Comparison of ENCODE assay signal across 17 cellular contexts in the genomic region with DNA sequence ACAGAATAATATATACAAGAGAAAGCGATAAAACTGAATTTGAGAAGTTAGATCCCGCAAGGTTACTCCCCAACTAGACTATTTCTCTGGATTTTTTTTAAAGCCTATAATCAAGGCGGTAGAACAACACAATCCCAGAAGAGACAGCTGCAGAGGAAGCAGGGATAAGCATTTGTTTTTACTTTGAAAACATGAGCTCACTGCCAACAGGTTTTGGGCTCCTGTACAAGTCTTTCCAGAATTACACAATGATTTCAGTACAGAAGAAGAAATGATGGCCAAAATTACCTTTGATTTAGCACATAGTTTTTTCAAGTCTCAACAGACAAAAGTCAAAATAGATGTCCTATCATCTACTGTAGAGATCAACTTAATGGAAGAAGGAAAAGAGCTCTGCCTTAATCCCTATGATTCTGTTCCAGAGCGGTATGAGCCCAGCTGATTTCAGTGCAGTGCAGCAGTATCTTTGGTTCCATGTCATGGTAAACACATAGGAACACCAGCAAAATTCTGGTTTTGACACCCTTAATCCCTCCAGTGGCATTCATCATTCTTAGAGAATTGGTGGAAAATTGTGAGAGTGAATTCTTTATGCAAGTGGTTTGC.
DNase-seq lines count a peak whose midpoint lies in the region; ATAC-seq and TF ChIP-seq lines count a peak whose summit lies in the region.
"Had no signal": no experiment of that assay in that cellular context is flagged by ENCODE, and none has a peak within 500 bp of the region (broad histone marks: within the 10 kb centered on the region; RNA-seq: fewer than 3 reads in every experiment).

No MANE protein-coding gene starts in this region.

- POLR2A ChIA-PET in GM10248 (lab: Yijun Ruan, JAX), result no interaction called here

- peaks cover 0 to 7% (median 0%) of the 10 kb centered on the region in 11 donors for H3K9me3 ChIP-seq in heart right ventricle
- H3K9me3 ChIP-seq in right atrium auricular region, result no peaks in the 10 kb centered on the region
- no peaks in the 10 kb centered on the region for H3K9me3 ChIP-seq in muscle layer of duodenum (ENCODE audit: control insufficient read depth in 1 of 2, low read length in 2 of 2)
- H3K9me3 ChIP-seq: stomach had no signal

- H3K36me3 ChIP-seq in heart right ventricle (no peaks in the 10 kb centered on the region), right atrium auricular region (no peaks in the 10 kb centered on the region), muscle layer of duodenum (ENCODE audit: control insufficient read depth in 1 of 2, insufficient read depth in 2 of 2, low read length in 2 of 2) (no peaks in the 10 kb centered on the region)
- H3K36me3 ChIP-seq: left lung, spleen, stomach had no signal

- in situ Hi-C loops in GM13976 (cut with MboI; ENCODE audit: low sequenced_read_pairs, unreplicated experiment), result no loop called here

- no peak overlapping the region for H3K4me3 Mint-ChIP-seq in Calu3 (ENCODE audit: low read depth, unreplicated experiment)

- peak in 6 of 8 donors; percentile 35 to 85 (median 80) for ATAC-seq in heart right ventricle
- ATAC-seq: left lung had no signal

- CTCF ChIA-PET in Calu3 (lab: Charles Lee) (interaction anchor here (0.7 kb wide), 1 partner anchor 1163 kb away, joined by 9 read pairs; no protein-coding TSS in a partner anchor), GM10248 (lab: Yijun Ruan, JAX) (no interaction called here)

- H3K27me3 Mint-ChIP-seq in Calu3 (ENCODE audit: unreplicated experiment), result no peaks in the 10 kb centered on the region

- BruUV-seq in Calu3 (replicated peaks; lab: Mats Ljungman, UMichigan), result no TSS peak

- no peak overlapping the region for H3K4me3 ChIP-seq in heart right ventricle
- no peak overlapping the region for H3K4me3 ChIP-seq in right atrium auricular region
- no peak overlapping the region for H3K4me3 ChIP-seq in epithelial cell of esophagus (ENCODE audit: low read length)
- H3K4me3 ChIP-seq in muscle layer of duodenum (ENCODE audit: low read depth in 1 of 2, low read length in 2 of 2), result no peak overlapping the region
- H3K4me3 ChIP-seq: left lung, spleen, stomach had no signal

- H3K4me1 Mint-ChIP-seq in Calu3 (ENCODE audit: low read depth, unreplicated experiment), result peaks cover 13% of the 10 kb centered on the region

- TF ChIP-seq CTCF in heart right ventricle (IDR thresholded peaks at IDR 0.05), result no peak
- TF ChIP-seq CTCF in right atrium auricular region (IDR thresholded peaks at IDR 0.05), result no peak
- no peak for TF ChIP-seq CTCF in epithelial cell of esophagus (IDR thresholded peaks at IDR 0.05; ENCODE audit: insufficient read depth, low read depth, low read length, missing control alignments)
- TF ChIP-seq CTCF in Calu3 (IDR thresholded peaks at IDR 0.05; ENCODE audit: unreplicated experiment), result no peak
- TF ChIP-seq CTCF in GM13976 (IDR thresholded peaks at IDR 0.05; ENCODE audit: borderline replicate concordance, control extremely low read depth, extremely low read depth, insufficient read depth, missing control alignments), result no peak
- TF ChIP-seq CTCF in GM10248 (IDR thresholded peaks at IDR 0.05; ENCODE audit: control extremely low read depth, extremely low read depth, low read depth, missing control alignments), result no peak

- H3K27ac ChIP-seq in heart right ventricle (peak overlapping the region in 4 of 10 donors; percentile 25 to 63 (median 35)), right atrium auricular region (peak overlapping the region in 1 of 2 donors; percentile 4), muscle layer of duodenum (ENCODE audit: low read length) (peak overlapping the region; percentile 8)
- H3K27ac ChIP-seq: left lung, spleen, stomach had no signal

- H3K27me3 ChIP-seq in heart right ventricle (no peaks in the 10 kb centered on the region), right atrium auricular region (no peaks in the 10 kb centered on the region), muscle layer of duodenum (ENCODE audit: low read depth, low read length) (no peaks in the 10 kb centered on the region)
- H3K27me3 ChIP-seq: left lung, spleen, stomach had no signal

- H3K36me3 Mint-ChIP-seq in Calu3 (ENCODE audit: insufficient read depth, unreplicated experiment), result no peaks in the 10 kb centered on the region

- H3K4me1 ChIP-seq in heart right ventricle (peaks cover 0 to 31% (median 16%) of the 10 kb centered on the region in 9 donors), right atrium auricular region (peaks cover 0 to 14% of the 10 kb centered on the region in 2 donors), muscle layer of duodenum (ENCODE audit: control insufficient read depth in 1 of 2, insufficient read depth in 2 of 2, low read length in 2 of 2) (peaks cover 0 to 16% of the 10 kb centered on the region in 2 donors)
- H3K4me1 ChIP-seq: left lung, spleen had no signal

- H3K9me3 Mint-ChIP-seq in Calu3 (ENCODE audit: low read depth, unreplicated experiment), result peaks cover 13% of the 10 kb centered on the region

- H3K27ac Mint-ChIP-seq in Calu3 (ENCODE audit: unreplicated experiment), result no peak overlapping the region

- WGBS in heart right ventricle, 2 donors, result 58 to 63% methylated on average over 4 of the region's 4 CpGs

- intact Hi-C loops in heart right ventricle (cut with DNase I) (no loop called here), Calu3 (cut with micrococcal nuclease; ENCODE audit: unreplicated experiment) (no loop called here)

- DNase-seq in heart right ventricle (peak in 1 of 2 donors; percentile 23), right atrium auricular region (ENCODE audit: low spot score) (no peak), epithelial cell of esophagus (ENCODE audit: low read depth) (peak; percentile 44), Calu3 (no peak), SW480 (ENCODE audit: low spot score) (no peak), GM13976 (ENCODE audit: low spot score) (no peak), GM10248 (ENCODE audit: extremely low spot score) (no peak)
- DNase-seq: ACHN; activated naive CD4-positive, alpha-beta T cell; hypothalamus; left lung; NCI-H1092; NCI-H345; spleen; stomach; SW 1271 had no signal
